18 cellular contexts compared by ENCODE assay signal in genomic region chr3:150757364-150757763, GRCh38. TPM values are rescaled to one million over a fixed set of nuclear protein-coding genes. Genes with fewer than 3 reads are reported as not detected.
DNase-seq lines count a peak whose midpoint lies in the region; ATAC-seq and TF ChIP-seq lines count a peak whose summit lies in the region.
"Had no signal": no experiment of that assay in that cellular context is flagged by ENCODE, and none has a peak within 500 bp of the region (broad histone marks: within the 10 kb centered on the region; RNA-seq: fewer than 3 reads in every experiment).

No MANE protein-coding gene starts in this region.

- no peaks in the 10 kb centered on the region for H3K9me3 Mint-ChIP-seq in stimulated activated naive CD8-positive, alpha-beta T cell treated with anti-CD3 and anti-CD28 coated beads, Interleukin-15, Interleukin-2, amounts not matched to agents 100 ng/mL and 50 ng/mL, for 24 hours
- no peaks in the 10 kb centered on the region for H3K9me3 Mint-ChIP-seq in activated T-helper 17 cell treated with anti-CD3 and anti-CD28 coated beads, Interleukin-2, amount 50 U/mL, for 72 hours
- peaks cover 3% of the 10 kb centered on the region for H3K9me3 Mint-ChIP-seq in type B pancreatic cell

- no peak overlapping the region for H3K4me2 ChIP-seq in mesendoderm (ENCODE audit: low read length)

- H3K79me2 ChIP-seq in mesendoderm (ENCODE audit: control insufficient read depth, insufficient read depth, low read length): peaks cover 18% of the 10 kb centered on the region

- DNase-seq in stimulated activated naive CD8-positive, alpha-beta T cell treated with anti-CD3 and anti-CD28 coated beads, Interleukin-15, Interleukin-2, amounts not matched to agents 100 U/mL and 50 U/mL, for 24 hours: no peak
- DNase-seq in mesendoderm: peak; percentile 59
- DNase-seq in DMS79 (lab: John Stamatoyannopoulos, UW): no peak
- no peak for DNase-seq in type B pancreatic cell (ENCODE audit: extremely low spot score, unreplicated experiment)
- DNase-seq in mucosa of descending colon: no peak
- DNase-seq: activated CD4-positive, CD25-positive, alpha-beta regulatory T cell; DMS 273 treated with DMSO at 0.1 percent for 48 hours; NCI-H187 treated with DMSO at 0.1 percent for 48 hours; Right ventricle myocardium superior had no signal

- H3K79me1 ChIP-seq in mesendoderm (ENCODE audit: low read length): peaks cover 18% of the 10 kb centered on the region

- H3K9me3 ChIP-seq in mucosa of descending colon: no peaks in the 10 kb centered on the region
- H3K9me3 ChIP-seq: colonic mucosa had no signal

- peaks cover 94% of the 10 kb centered on the region for H3K36me3 Mint-ChIP-seq in stimulated activated naive CD8-positive, alpha-beta T cell treated with anti-CD3 and anti-CD28 coated beads, Interleukin-15, Interleukin-2, amounts not matched to agents 100 ng/mL and 50 ng/mL, for 24 hours (ENCODE audit: low read depth)
- H3K36me3 Mint-ChIP-seq in activated T-helper 17 cell treated with anti-CD3 and anti-CD28 coated beads, Interleukin-2, amount 50 U/mL, for 72 hours (ENCODE audit: low read depth): peaks cover 98% of the 10 kb centered on the region
- H3K36me3 Mint-ChIP-seq in type B pancreatic cell: peaks cover 21% of the 10 kb centered on the region

- no peak overlapping the region for H3K27ac ChIP-seq in mesendoderm (ENCODE audit: low read depth, low read length)
- H3K27ac ChIP-seq: colonic mucosa had no signal

- no peak overlapping the region for H3K18ac ChIP-seq in mesendoderm (ENCODE audit: low read length)

- no peak overlapping the region for H2BK120ac ChIP-seq in mesendoderm (ENCODE audit: low read depth, low read length)

- no peaks in the 10 kb centered on the region for H3K27me3 Mint-ChIP-seq in stimulated activated naive CD8-positive, alpha-beta T cell treated with anti-CD3 and anti-CD28 coated beads, Interleukin-15, Interleukin-2, amounts not matched to agents 100 ng/mL and 50 ng/mL, for 24 hours
- no peaks in the 10 kb centered on the region for H3K27me3 Mint-ChIP-seq in activated T-helper 17 cell treated with anti-CD3 and anti-CD28 coated beads, Interleukin-2, amount 50 U/mL, for 72 hours
- no peaks in the 10 kb centered on the region for H3K27me3 Mint-ChIP-seq in type B pancreatic cell

- TF ChIP-seq CTCF in type B pancreatic cell (conservative IDR thresholded peaks at IDR 0.05): no peak
- no peak for TF ChIP-seq CTCF in mucosa of descending colon (IDR thresholded peaks at IDR 0.05)

- ATAC-seq in stimulated activated naive CD8-positive, alpha-beta T cell treated with anti-CD3 and anti-CD28 coated beads, Interleukin-15, Interleukin-2, amounts not matched to agents 100 U/mL and 50 U/mL, for 24 hours: no peak
- ATAC-seq in activated T-helper 17 cell treated with anti-CD3 and anti-CD28 coated beads, Interleukin-2, amount 50 U/mL, for 72 hours (replicated peaks): no peak
- no peak for ATAC-seq in mucosa of descending colon
- ATAC-seq: sciatic nerve had no signal

- no peak overlapping the region for H3K4ac ChIP-seq in mesendoderm (ENCODE audit: low read depth, low read length)

- no peak overlapping the region for H3K4me3 ChIP-seq in mesendoderm (ENCODE audit: low read length)
- H3K4me3 ChIP-seq in mucosa of descending colon: no peak overlapping the region
- H3K4me3 ChIP-seq: colonic mucosa had no signal

- WGBS in mesendoderm (ENCODE audit: extremely low coverage, insufficient coverage, low lambda C conversion rate): no CpG with 5 or more reads among the region's 5 CpGs

- no peaks in the 10 kb centered on the region for H3K27me3 ChIP-seq in mesendoderm (ENCODE audit: insufficient read depth, low read length, poor library complexity)
- H3K27me3 ChIP-seq: colonic mucosa had no signal

- H2AK5ac ChIP-seq in mesendoderm (ENCODE audit: low read length): no peak overlapping the region

- H2BK15ac ChIP-seq in mesendoderm (replicated peaks; ENCODE audit: low read depth): no peak overlapping the region

- peak overlapping the region; percentile 92 for H3K27ac Mint-ChIP-seq in stimulated activated naive CD8-positive, alpha-beta T cell treated with anti-CD3 and anti-CD28 coated beads, Interleukin-15, Interleukin-2, amounts not matched to agents 100 ng/mL and 50 ng/mL, for 24 hours
- peak overlapping the region; percentile 97 for H3K27ac Mint-ChIP-seq in activated T-helper 17 cell treated with anti-CD3 and anti-CD28 coated beads, Interleukin-2, amount 50 U/mL, for 72 hours
- H3K27ac Mint-ChIP-seq in type B pancreatic cell: no peak overlapping the region

- intact Hi-C loops in mucosa of descending colon (cut with DNase I, micrococcal nuclease): no loop called here

- H4K5ac ChIP-seq in mesendoderm (ENCODE audit: low read length): no peak overlapping the region

- H3K9ac ChIP-seq in mesendoderm (ENCODE audit: low read length): no peak overlapping the region

- no peak overlapping the region for H3K23ac ChIP-seq in mesendoderm (ENCODE audit: low read length)

- H3K56ac ChIP-seq in mesendoderm (ENCODE audit: low read length): no peak overlapping the region

- peak overlapping the region; percentile 95 for H3K4me3 Mint-ChIP-seq in stimulated activated naive CD8-positive, alpha-beta T cell treated with anti-CD3 and anti-CD28 coated beads, Interleukin-15, Interleukin-2, amounts not matched to agents 100 ng/mL and 50 ng/mL, for 24 hours
- peak overlapping the region; percentile 98 for H3K4me3 Mint-ChIP-seq in activated T-helper 17 cell treated with anti-CD3 and anti-CD28 coated beads, Interleukin-2, amount 50 U/mL, for 72 hours
- no peak overlapping the region for H3K4me3 Mint-ChIP-seq in type B pancreatic cell

- no peak overlapping the region for H4K8ac ChIP-seq in mesendoderm (ENCODE audit: low read depth, low read length)

- H3K36me3 ChIP-seq in mesendoderm (ENCODE audit: control insufficient read depth, insufficient read depth, low read length) (no peaks in the 10 kb centered on the region), mucosa of descending colon (ENCODE audit: low read depth) (no peaks in the 10 kb centered on the region)
- H3K36me3 ChIP-seq: colonic mucosa had no signal

- peaks cover 79% of the 10 kb centered on the region for H3K4me1 Mint-ChIP-seq in stimulated activated naive CD8-positive, alpha-beta T cell treated with anti-CD3 and anti-CD28 coated beads, Interleukin-15, Interleukin-2, amounts not matched to agents 100 ng/mL and 50 ng/mL, for 24 hours (ENCODE audit: low read depth)
- peaks cover 52% of the 10 kb centered on the region for H3K4me1 Mint-ChIP-seq in activated T-helper 17 cell treated with anti-CD3 and anti-CD28 coated beads, Interleukin-2, amount 50 U/mL, for 72 hours
- peaks cover 36% of the 10 kb centered on the region for H3K4me1 Mint-ChIP-seq in type B pancreatic cell (ENCODE audit: unreplicated experiment)

- no peak overlapping the region for H2BK5ac ChIP-seq in mesendoderm (ENCODE audit: low read length)

- H3K4me1 ChIP-seq in mesendoderm (ENCODE audit: control insufficient read depth, low read depth, low read length) (no peaks in the 10 kb centered on the region), mucosa of descending colon (ENCODE audit: low read depth) (peaks cover 69% of the 10 kb centered on the region)

RNA-seq across cellular contexts. Expression of gene SIAH2, which starts 5.6 kb away (rescaled TPM):
- 10 to 100 TPM; 42.8 to 92.4 TPM for total RNA-seq in activated T-helper 17 cell treated with anti-CD3 and anti-CD28 coated beads, Interleukin-2, amount 50 U/mL, for 72 hours
- polyA plus RNA-seq in mesendoderm (2013, experiment 1 of 2): 26.5 TPM
- polyA plus RNA-seq in mesendoderm (2013, experiment 2 of 2): 27.3 TPM
- total RNA-seq in type B pancreatic cell (ENCODE audit: low replicate concordance): 18.2 and 26.6 TPM in 2 replicates
- 10 to 100 TPM; 17.2 to 31.8 (median 23.5) TPM for total RNA-seq in mucosa of descending colon

RNA-seq across cellular contexts. Expression of gene ERICH6, which starts 53.6 kb away (rescaled TPM):
- under 1 TPM in 1 of 2 donors, not detected in 1; 0.21 TPM for total RNA-seq in activated T-helper 17 cell treated with anti-CD3 and anti-CD28 coated beads, Interleukin-2, amount 50 U/mL, for 72 hours
- polyA plus RNA-seq in mesendoderm (2013, experiment 1 of 2): not detected
- polyA plus RNA-seq in mesendoderm (2013, experiment 2 of 2): not detected
- total RNA-seq in type B pancreatic cell (ENCODE audit: low replicate concordance) (not detected in 2 replicates), mucosa of descending colon (not detected)
- total RNA-seq: colonic mucosa; left colon; NCI-H460; omental fat pad; Right ventricle myocardium superior; subcutaneous adipose tissue; T-helper 1 cell treated with Interleukin-12 subunit alpha and Interleukin-12 subunit beta and Interleukin-4 antibody, amounts not matched to agents 30 ng/mL and 1 ng/mL, for 36 hours had no signal
